8 cellular contexts compared by ENCODE assay signal in the genomic region with DNA sequence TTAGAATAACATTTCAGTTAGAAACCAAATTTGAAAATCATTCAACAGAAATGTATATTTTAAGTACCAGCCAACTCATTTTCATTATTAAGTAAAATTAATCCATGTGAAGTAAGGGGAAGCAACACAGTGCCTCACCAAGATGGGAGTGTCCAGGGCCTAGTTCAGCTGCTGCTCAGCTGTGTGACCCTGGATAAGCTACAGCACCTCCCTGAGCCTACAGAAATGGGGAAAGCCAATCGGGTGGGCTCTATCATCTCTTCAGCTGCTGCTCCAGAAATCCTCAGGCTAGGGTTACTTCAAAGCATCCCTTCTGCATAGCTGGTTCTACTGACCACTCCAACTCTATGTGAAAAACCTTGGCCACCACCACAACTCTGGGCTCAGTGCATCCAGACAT.
"Had no signal": no experiment of that assay in that cellular context is flagged by ENCODE, and none has a peak within 500 bp of the region (broad histone marks: within the 10 kb centered on the region; RNA-seq: fewer than 3 reads in every experiment).

No MANE protein-coding gene starts in this region.

- H3K27ac Mint-ChIP-seq: HFFc6 had no signal

- H3K27ac ChIP-seq: GM23248, HL-60, KMS-11 had no signal

- H3K4me3 Mint-ChIP-seq: HFFc6 had no signal

- FAIRE-seq: HepG2 had no signal

- H3K9me3 Mint-ChIP-seq: HFFc6 had no signal

- DNase-seq: GM23248, GOT3, H7, HFFc6, KBM-7 had no signal
